8 cellular contexts compared by ENCODE assay signal in genomic region chr19:39997595-39998216, GRCh38. TPM values are rescaled to one million over a fixed set of nuclear protein-coding genes. Genes with fewer than 3 reads are reported as not detected.
A peak's percentile ranks its signal among the peaks of the same experiment; 100 is the strongest.
DNase-seq lines count a peak whose midpoint lies in the region; ATAC-seq and TF ChIP-seq lines count a peak whose summit lies in the region.

No MANE protein-coding gene starts in this region.

- 44 to 48% methylated on average over 8 of the region's 8 CpGs for WGBS in body of pancreas, 2 donors

- H3K27me3 ChIP-seq in CD4-positive, CD25-positive, alpha-beta regulatory T cell (ENCODE audit: control insufficient read depth, insufficient read depth, low read length) = no peaks in the 10 kb centered on the region
- H3K27me3 ChIP-seq in body of pancreas = no peaks in the 10 kb centered on the region
- no peaks in the 10 kb centered on the region for H3K27me3 ChIP-seq in mucosa of rectum (ENCODE audit: control insufficient read depth in 2 of 2, insufficient read depth in 2 of 2, low read length in 2 of 2)

- H3K4me3 ChIP-seq in CD4-positive, CD25-positive, alpha-beta regulatory T cell (ENCODE audit: low read depth, low read length) = peak overlapping the region; percentile 89
- peak overlapping the region in 1 of 2 donors; percentile 72 for H3K4me3 ChIP-seq in body of pancreas
- peak overlapping the region; percentile 87 to 89 for H3K4me3 ChIP-seq in mucosa of rectum (ENCODE audit: low read length in 2 of 2)

- H3K36me3 ChIP-seq in CD4-positive, CD25-positive, alpha-beta regulatory T cell (ENCODE audit: control insufficient read depth, insufficient read depth, low read length) = peaks cover 4% of the 10 kb centered on the region
- H3K36me3 ChIP-seq in body of pancreas (replicated peaks in 1 of 2; ENCODE audit: insufficient read depth in 1 of 2, low read depth in 2 of 2) (no peaks in the 10 kb centered on the region), mucosa of rectum (ENCODE audit: control insufficient read depth in 2 of 2, insufficient read depth in 2 of 2, low read length in 2 of 2) (no peaks in the 10 kb centered on the region)

- TF ChIP-seq POLR2A in body of pancreas (IDR thresholded peaks at IDR 0.05) = no peak

- no peak for ATAC-seq in CD4-positive, CD25-positive, alpha-beta regulatory T cell (ENCODE audit: low read depth in 2 of 2)
- no peak for ATAC-seq in body of pancreas

- peaks cover 17% of the 10 kb centered on the region for H3K4me1 ChIP-seq in CD4-positive, CD25-positive, alpha-beta regulatory T cell (ENCODE audit: control insufficient read depth, insufficient read depth, low read length, poor library complexity, severe bottlenecking)
- H3K4me1 ChIP-seq in body of pancreas (peaks cover 15% of the 10 kb centered on the region), mucosa of rectum (ENCODE audit: control insufficient read depth in 2 of 2, insufficient read depth in 2 of 2, low read length in 2 of 2) (peaks cover 13 to 14% of the 10 kb centered on the region in 2 donors)

- H3K36me3 Mint-ChIP-seq in CD4-positive, CD25-positive, alpha-beta regulatory T cell = peaks cover 16% of the 10 kb centered on the region
- H3K36me3 Mint-ChIP-seq in IgD-negative memory B cell = peaks cover 6% of the 10 kb centered on the region

- no peak for TF ChIP-seq CTCF in body of pancreas (IDR thresholded peaks at IDR 0.05)

- H3K9me3 Mint-ChIP-seq in CD4-positive, CD25-positive, alpha-beta regulatory T cell = peaks cover 0 to 13% (median 2%) of the 10 kb centered on the region in 7 donors
- peaks cover 2 to 4% (median 3%) of the 10 kb centered on the region in 3 donors for H3K9me3 Mint-ChIP-seq in IgD-negative memory B cell

- H3K9me3 ChIP-seq in CD4-positive, CD25-positive, alpha-beta regulatory T cell (ENCODE audit: control insufficient read depth in 2 of 2, low read length in 2 of 2) = peaks cover 0 to 16% of the 10 kb centered on the region in 2 experiments
- H3K9me3 ChIP-seq in body of pancreas = no peaks in the 10 kb centered on the region
- no peaks in the 10 kb centered on the region for H3K9me3 ChIP-seq in mucosa of rectum (ENCODE audit: control insufficient read depth in 2 of 2, low read length in 2 of 2)

- no peaks in the 10 kb centered on the region for H3K27me3 Mint-ChIP-seq in CD4-positive, CD25-positive, alpha-beta regulatory T cell
- no peaks in the 10 kb centered on the region for H3K27me3 Mint-ChIP-seq in IgD-negative memory B cell

- H3K4me1 Mint-ChIP-seq in CD4-positive, CD25-positive, alpha-beta regulatory T cell = peaks cover 14 to 44% (median 35%) of the 10 kb centered on the region in 4 donors
- peaks cover 10 to 25% (median 24%) of the 10 kb centered on the region in 3 donors for H3K4me1 Mint-ChIP-seq in IgD-negative memory B cell

- H3K4me3 Mint-ChIP-seq in CD4-positive, CD25-positive, alpha-beta regulatory T cell = peak overlapping the region; percentile 94 to 99 (median 96)
- peak overlapping the region; percentile 86 to 97 (median 92) for H3K4me3 Mint-ChIP-seq in IgD-negative memory B cell

- peak overlapping the region; percentile 92 to 99 (median 95) for H3K27ac Mint-ChIP-seq in CD4-positive, CD25-positive, alpha-beta regulatory T cell
- peak overlapping the region; percentile 81 to 97 (median 93) for H3K27ac Mint-ChIP-seq in IgD-negative memory B cell

- H3K27ac ChIP-seq in CD4-positive, CD25-positive, alpha-beta regulatory T cell (ENCODE audit: insufficient read depth, low read length, poor library complexity, severe bottlenecking) = peak overlapping the region; percentile 87
- H3K27ac ChIP-seq in body of pancreas (peak overlapping the region; percentile 62 to 85 (median 75)), mucosa of rectum (ENCODE audit: low read depth in 2 of 2, low read length in 2 of 2) (peak overlapping the region; percentile 73 to 81)

- intact Hi-C loops in body of pancreas (cut with DNase I) = no loop called here
- intact Hi-C loops in posterior vena cava (cut with DNase I) = no loop called here

- H3K9ac ChIP-seq in mucosa of rectum (ENCODE audit: low read depth in 1 of 2, low read length in 2 of 2) = peak overlapping the region; percentile 78 to 83

- peak in 1 of 3 donors; percentile 35 for DNase-seq in CD4-positive, CD25-positive, alpha-beta regulatory T cell
- DNase-seq in body of pancreas (no peak), posterior vena cava (ENCODE audit: low spot score) (no peak), kidney glomerular epithelial cell (lab: John Stamatoyannopoulos, UW) (no peak), NCI-H1092 (lab: John Stamatoyannopoulos, UW) (no peak)
- DNase-seq in activated CD8-positive, alpha-beta memory T cell treated with anti-CD3 and anti-CD28 coated beads for 24 hours = no peak

RNA-seq across cellular contexts. Expression of gene ZNF546, which starts 0.8 kb away (rescaled TPM):
- 2.3 TPM for total RNA-seq in CD4-positive, CD25-positive, alpha-beta regulatory T cell
- 1 to 10 TPM; 4.8 to 5.8 (median 5.4) TPM for polyA plus RNA-seq in CD4-positive, CD25-positive, alpha-beta regulatory T cell
- polyA plus RNA-seq in IgD-negative memory B cell = 3.6 TPM
- total RNA-seq in body of pancreas (1 to 10 TPM in 1 of 2 donors, under 1 TPM in 1; 0.66 to 2.6 TPM), posterior vena cava (1 to 10 TPM; 5.7 to 5.9 TPM)

RNA-seq across cellular contexts. Expression of gene PSMC4, which starts 26.7 kb away (rescaled TPM):
- total RNA-seq in CD4-positive, CD25-positive, alpha-beta regulatory T cell = 105 TPM
- 100 to 1,000 TPM in 2 of 4 donors, 10 to 100 TPM in 2; 89.9 to 122 (median 101) TPM for polyA plus RNA-seq in CD4-positive, CD25-positive, alpha-beta regulatory T cell
- polyA plus RNA-seq in IgD-negative memory B cell = 98.9 TPM
- total RNA-seq in body of pancreas = 10 to 100 TPM; 14.2 to 43.8 TPM
- total RNA-seq in posterior vena cava = 10 to 100 TPM; 59.0 to 67.1 TPM

RNA-seq across cellular contexts. Expression of gene ZNF780B, which starts 58.3 kb away (rescaled TPM):
- 10.7 TPM for total RNA-seq in CD4-positive, CD25-positive, alpha-beta regulatory T cell
- 10 to 100 TPM in 1 of 4 donors, 1 to 10 TPM in 3; 6.4 to 15.5 (median 7.1) TPM for polyA plus RNA-seq in CD4-positive, CD25-positive, alpha-beta regulatory T cell
- 10.8 TPM for polyA plus RNA-seq in IgD-negative memory B cell
- total RNA-seq in body of pancreas (10 to 100 TPM in 1 of 2 donors, 1 to 10 TPM in 1; 8.3 to 12.5 TPM), posterior vena cava (10 to 100 TPM; 14.0 to 20.7 TPM)
